Comparison of ENCODE assay signal across 23 cellular contexts in the genomic region with DNA sequence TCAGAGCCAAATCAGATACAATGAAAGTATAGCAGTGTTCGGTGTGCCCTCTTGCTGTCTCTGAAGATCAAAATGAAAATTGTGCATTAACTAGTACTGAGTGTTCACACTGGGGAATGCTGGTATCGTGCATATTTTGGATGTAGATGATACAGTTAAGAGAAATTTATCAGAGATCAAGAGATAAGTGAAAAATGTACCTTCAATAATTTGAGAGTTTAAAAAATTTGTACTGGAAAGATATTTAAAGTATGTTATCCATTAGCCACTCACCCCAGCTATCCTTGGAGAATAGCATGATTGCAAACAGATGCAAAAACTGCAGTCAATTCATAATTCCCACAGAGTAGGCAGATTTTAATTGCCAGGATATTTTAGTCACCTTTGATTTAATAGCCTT. TPM values are rescaled to one million over a fixed set of nuclear protein-coding genes. Genes with fewer than 3 reads are reported as not detected.
DNase-seq lines count a peak whose midpoint lies in the region; ATAC-seq and TF ChIP-seq lines count a peak whose summit lies in the region.
"Had no signal": no experiment of that assay in that cellular context is flagged by ENCODE, and none has a peak within 500 bp of the region (broad histone marks: within the 10 kb centered on the region; RNA-seq: fewer than 3 reads in every experiment).

No MANE protein-coding gene starts in this region.

- POLR2A ChIA-PET in activated CD4-positive, alpha-beta T cell treated with anti-CD3 and anti-CD28 coated beads for 36 hours (lab: Charles Lee): no interaction called here
- POLR2A ChIA-PET in CD8-positive, alpha-beta T cell (lab: Charles Lee): no interaction called here

- H3K27me3 ChIP-seq in ACC112 (ENCODE audit: insufficient read depth, low read length): no peaks in the 10 kb centered on the region
- H3K27me3 ChIP-seq in adipocyte (replicated peaks; ENCODE audit: control insufficient read depth, insufficient read depth, low read length): no peaks in the 10 kb centered on the region
- no peaks in the 10 kb centered on the region for H3K27me3 ChIP-seq in CD8-positive, alpha-beta T cell (ENCODE audit: insufficient read depth, low read length)
- H3K27me3 ChIP-seq: BE2C had no signal

- no peak for TF ChIP-seq CTCF in CD8-positive, alpha-beta T cell (IDR thresholded peaks at IDR 0.05)

- H3K36me3 Mint-ChIP-seq in activated CD4-positive, alpha-beta T cell treated with anti-CD3 and anti-CD28 coated beads for 36 hours (ENCODE audit: low read depth): no peaks in the 10 kb centered on the region
- no peaks in the 10 kb centered on the region for H3K36me3 Mint-ChIP-seq in CD8-positive, alpha-beta T cell
- H3K36me3 Mint-ChIP-seq: CD4-positive, CD25-positive, alpha-beta regulatory T cell had no signal

- H3K27ac ChIP-seq in ACC112 (ENCODE audit: low read depth, low read length): no peak overlapping the region
- no peak overlapping the region for H3K27ac ChIP-seq in CD8-positive, alpha-beta T cell (ENCODE audit: low read depth, low read length)
- H3K27ac ChIP-seq: 22Rv1, RWPE1 had no signal

- no peak overlapping the region for H3K27ac Mint-ChIP-seq in activated CD4-positive, alpha-beta T cell treated with anti-CD3 and anti-CD28 coated beads for 36 hours
- no peak overlapping the region for H3K27ac Mint-ChIP-seq in CD8-positive, alpha-beta T cell
- H3K27ac Mint-ChIP-seq: CD4-positive, CD25-positive, alpha-beta regulatory T cell had no signal

- H3K4me1 Mint-ChIP-seq in activated CD4-positive, alpha-beta T cell treated with anti-CD3 and anti-CD28 coated beads for 36 hours: no peaks in the 10 kb centered on the region
- no peaks in the 10 kb centered on the region for H3K4me1 Mint-ChIP-seq in CD8-positive, alpha-beta T cell (ENCODE audit: low read depth)
- H3K4me1 Mint-ChIP-seq: CD4-positive, CD25-positive, alpha-beta regulatory T cell had no signal

- peaks cover 2% of the 10 kb centered on the region for H3K9me3 ChIP-seq in adipocyte (ENCODE audit: control insufficient read depth, low read length)
- H3K9me3 ChIP-seq in CD8-positive, alpha-beta T cell (ENCODE audit: low read length): no peaks in the 10 kb centered on the region
- H3K9me3 ChIP-seq: BE2C had no signal

- peak overlapping the region; percentile 57 for H2AFZ ChIP-seq in ACC112 (ENCODE audit: low read length, unreplicated experiment)

- intact Hi-C loops in activated CD4-positive, alpha-beta T cell treated with anti-CD3 and anti-CD28 coated beads for 36 hours (cut with DNase I, micrococcal nuclease): no loop called here
- intact Hi-C loops in CD8-positive, alpha-beta T cell (cut with DNase I, micrococcal nuclease): no loop called here

- H3K4me3 Mint-ChIP-seq in activated CD4-positive, alpha-beta T cell treated with anti-CD3 and anti-CD28 coated beads for 36 hours: no peak overlapping the region
- no peak overlapping the region for H3K4me3 Mint-ChIP-seq in CD8-positive, alpha-beta T cell
- H3K4me3 Mint-ChIP-seq: CD4-positive, CD25-positive, alpha-beta regulatory T cell had no signal

- peaks cover 10% of the 10 kb centered on the region for H3K4me1 ChIP-seq in ACC112 (ENCODE audit: control insufficient read depth, insufficient read depth, low read length, unreplicated experiment)
- H3K4me1 ChIP-seq in adipocyte (ENCODE audit: control insufficient read depth, insufficient read depth, low read length): peaks cover 41% of the 10 kb centered on the region
- no peaks in the 10 kb centered on the region for H3K4me1 ChIP-seq in CD8-positive, alpha-beta T cell (ENCODE audit: insufficient read depth, low read length)
- H3K4me1 ChIP-seq: BE2C had no signal

- no peaks in the 10 kb centered on the region for H3K36me3 ChIP-seq in ACC112 (ENCODE audit: insufficient read depth, low read length)
- H3K36me3 ChIP-seq in adipocyte (ENCODE audit: control insufficient read depth, insufficient read depth, low read length, severe bottlenecking): no peaks in the 10 kb centered on the region
- H3K36me3 ChIP-seq in CD8-positive, alpha-beta T cell (ENCODE audit: insufficient read depth, low read length): no peaks in the 10 kb centered on the region
- H3K36me3 ChIP-seq: BE2C had no signal

- H3K4me3 ChIP-seq in ACC112 (ENCODE audit: low read depth, low read length) (no peak overlapping the region), adipocyte (ENCODE audit: low read length) (peak overlapping the region; percentile 30)
- no peak overlapping the region for H3K4me3 ChIP-seq in CD8-positive, alpha-beta T cell (ENCODE audit: low read depth, low read length)

- DNase-seq in GM03348 (ENCODE audit: low spot score) (peak; percentile 75), adipocyte (ENCODE audit: low read depth) (peak; percentile 52), hepatic stellate cell (ENCODE audit: low spot score) (peak; percentile 8)
- no peak for DNase-seq in activated CD4-positive, alpha-beta T cell treated with anti-CD3 and anti-CD28 coated beads for 36 hours
- no peak for DNase-seq in CD8-positive, alpha-beta T cell
- DNase-seq in activated CD4-positive, alpha-beta T cell treated with anti-CD3 and anti-CD28 coated beads, Interleukin-2, amount 50 U/mL, for 48 hours: no peak
- DNase-seq: BE2C; CD4-positive, CD25-positive, alpha-beta regulatory T cell; COR-L47; DMS79 treated with DMSO at 0.1 percent for 48 hours; Karpas-422; MV-4-11; NCI-H1105 treated with DMSO at 0.1 percent for 48 hours; NCI-H2029 treated with DMSO at 0.1 percent for 48 hours; NCI-H226; NCI-H510A treated with DMSO at 0.1 percent for 48 hours; NCI-H748 treated with DMSO at 0.1 percent for 48 hours; NK-92 treated with Interleukin-12 subunit alpha and Interleukin-12 subunit beta, amount 100 ng/mL, for 24 hours had no signal

- CTCF ChIA-PET in activated CD4-positive, alpha-beta T cell treated with anti-CD3 and anti-CD28 coated beads for 36 hours (lab: Charles Lee): no interaction called here
- CTCF ChIA-PET in CD8-positive, alpha-beta T cell (lab: Charles Lee): no interaction called here

- ATAC-seq in HG02840 (IDR thresholded peaks at IDR 0.05; ENCODE audit: low FRiP score, unreplicated experiment): no peak
- no peak for ATAC-seq in activated CD4-positive, alpha-beta T cell treated with anti-CD3 and anti-CD28 coated beads for 36 hours
- ATAC-seq in CD8-positive, alpha-beta T cell: no peak

- H3K27me3 Mint-ChIP-seq in activated CD4-positive, alpha-beta T cell treated with anti-CD3 and anti-CD28 coated beads for 36 hours: no peaks in the 10 kb centered on the region
- no peaks in the 10 kb centered on the region for H3K27me3 Mint-ChIP-seq in CD8-positive, alpha-beta T cell (ENCODE audit: low read depth)
- H3K27me3 Mint-ChIP-seq: CD4-positive, CD25-positive, alpha-beta regulatory T cell had no signal

- peak overlapping the region; percentile 72 for H3K9ac ChIP-seq in adipocyte (ENCODE audit: low read length)

- no peaks in the 10 kb centered on the region for H3K9me3 Mint-ChIP-seq in activated CD4-positive, alpha-beta T cell treated with anti-CD3 and anti-CD28 coated beads for 36 hours (ENCODE audit: low read depth)
- H3K9me3 Mint-ChIP-seq in CD8-positive, alpha-beta T cell: no peaks in the 10 kb centered on the region

- H3K79me2 ChIP-seq in ACC112 (ENCODE audit: control insufficient read depth, insufficient read depth, low read length, unreplicated experiment): no peaks in the 10 kb centered on the region

RNA-seq across cellular contexts. Expression of gene GREM2, which starts 56.4 kb away (rescaled TPM):
- under 1 TPM; 0.07 TPM for total RNA-seq in activated CD4-positive, alpha-beta T cell treated with anti-CD3 and anti-CD28 coated beads for 36 hours
- total RNA-seq in CD8-positive, alpha-beta T cell: not detected
- total RNA-seq: CD4-positive, CD25-positive, alpha-beta regulatory T cell; G401 had no signal

Comparison
In these comparisons a context has a peak if more than half of its experiments do, and no peak if none do; other contexts are left out.
1. DNase-seq: peak in GM03348 (single experiment), adipocyte (single experiment) and hepatic stellate cell (single experiment); none in activated CD4-positive, alpha-beta T cell treated with anti-CD3 and anti-CD28 coated beads for 36 hours (single experiment), CD8-positive, alpha-beta T cell (0 of 7) and activated CD4-positive, alpha-beta T cell treated with anti-CD3 and anti-CD28 coated beads, Interleukin-2, amount 50 U/mL, for 48 hours (0 of 2).